ENCODE assay signal across 24 cellular contexts in the genomic region with DNA sequence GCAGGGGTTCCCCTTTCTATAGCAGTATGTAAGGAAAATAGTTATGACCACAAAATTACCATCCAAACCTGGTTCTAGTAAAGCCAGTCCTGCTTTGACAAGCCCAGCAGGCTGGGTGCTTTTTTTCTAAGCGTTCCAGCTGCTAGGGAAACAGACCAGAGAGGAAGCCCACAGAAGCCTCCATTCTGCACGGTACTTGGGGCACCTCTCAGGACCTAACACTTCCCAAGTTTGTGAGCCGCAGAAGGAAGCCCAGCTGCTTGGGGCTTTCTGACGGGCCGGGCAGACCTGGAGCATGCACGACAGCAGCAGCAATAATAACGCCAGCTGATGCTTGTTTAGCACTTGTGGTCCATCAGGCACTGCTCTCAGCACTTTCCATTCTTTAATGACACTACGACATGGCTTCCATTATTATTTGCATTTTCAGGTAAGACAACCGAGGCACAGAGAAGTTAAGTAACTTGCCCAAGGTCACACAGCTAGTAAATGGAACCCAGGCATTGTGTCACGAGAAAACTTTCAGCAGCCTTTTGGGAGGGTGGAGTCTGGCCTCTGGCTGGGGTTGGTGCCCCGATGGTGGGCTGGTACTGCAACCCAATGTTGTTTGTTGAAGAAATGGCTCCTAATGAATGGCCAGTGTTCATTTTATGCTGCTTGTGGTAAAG. TPM values are rescaled to one million over a fixed set of nuclear protein-coding genes. Genes with fewer than 3 reads are reported as not detected.
"Had no signal": no experiment of that assay in that cellular context is flagged by ENCODE, and none has a peak within 500 bp of the region (broad histone marks: within the 10 kb centered on the region; RNA-seq: fewer than 3 reads in every experiment).

No MANE protein-coding gene starts in this region.

- ATAC-seq: effector memory CD8-positive, alpha-beta T cell; left cardiac atrium; lower lobe of right lung; natural killer cell treated with Interleukin-12 subunit alpha and Interleukin-12 subunit beta and Interleukin-15 and Interleukin-18, amount 100 ng/mL, for 72 hours; psoas muscle; sciatic nerve; stimulated activated memory B cell treated with anti-CD40 and anti-IgM and Interleukin-4, amounts not matched to agents 10 μg/mL and 1 μg/mL and 100 μg/mL, for 72 hours; stimulated activated naive CD8-positive, alpha-beta T cell treated with anti-CD3 and anti-CD28 coated beads, Interleukin-15, amount 100 ng/mL, for 72 hours; upper lobe of right lung had no signal

- DNase-seq: effector memory CD8-positive, alpha-beta T cell; esophagus squamous epithelium; foreskin fibroblast; kidney; left cardiac atrium; left ventricle myocardium inferior; lower lobe of right lung; mesenchymal stem cell; midbrain; psoas muscle; retina; spleen; stimulated activated CD4-positive, alpha-beta T cell treated with anti-CD3 and anti-CD28 coated beads, Interleukin-15, amount 100 ng/mL, for 24 hours; stimulated activated CD4-positive, alpha-beta T cell treated with anti-CD3 and anti-CD28 coated beads, Interleukin-1b, Interleukin-23, amount 100 ng/mL, for 48 hours; stimulated activated CD4-positive, alpha-beta T cell treated with anti-CD3 and anti-CD28 coated beads, Interleukin-4, amount 100 ng/mL, for 24 hours; stimulated activated naive CD8-positive, alpha-beta T cell treated with anti-CD3 and anti-CD28 coated beads, Interleukin-15, amount 100 ng/mL, for 72 hours; testis; upper lobe of right lung had no signal

- H3K36me3 ChIP-seq: esophagus squamous epithelium, left ventricle myocardium inferior, lower lobe of right lung, spleen, tibial nerve, upper lobe of right lung, vagina had no signal

- H3K4me3 Mint-ChIP-seq: dendritic cell treated with granulocyte-macrophage colony-stimulating factor and Interleukin-4, amounts not matched to agents 40 ng/mL and 50 ng/mL, for 4 days; effector memory CD8-positive, alpha-beta T cell; natural killer cell treated with Interleukin-12 subunit alpha and Interleukin-12 subunit beta and Interleukin-15 and Interleukin-18, amount 100 ng/mL, for 72 hours; stimulated activated memory B cell treated with anti-CD40 and anti-IgM and Interleukin-4, amounts not matched to agents 10 μg/mL and 1 μg/mL and 100 μg/mL, for 72 hours; stimulated activated naive CD8-positive, alpha-beta T cell treated with anti-CD3 and anti-CD28 coated beads, Interleukin-15, amount 100 ng/mL, for 72 hours had no signal

- H3K9me3 Mint-ChIP-seq: effector memory CD8-positive, alpha-beta T cell; natural killer cell treated with Interleukin-12 subunit alpha and Interleukin-12 subunit beta and Interleukin-15 and Interleukin-18, amount 100 ng/mL, for 72 hours; stimulated activated memory B cell treated with anti-CD40 and anti-IgM and Interleukin-4, amounts not matched to agents 10 μg/mL and 1 μg/mL and 100 μg/mL, for 72 hours; stimulated activated naive CD8-positive, alpha-beta T cell treated with anti-CD3 and anti-CD28 coated beads, Interleukin-15, amount 100 ng/mL, for 72 hours had no signal

- H3K4me3 ChIP-seq: esophagus squamous epithelium, left ventricle myocardium inferior, lower lobe of right lung, psoas muscle, spleen, testis, tibial nerve, upper lobe of right lung, vagina had no signal

- FAIRE-seq: kidney had no signal

- H3K27me3 ChIP-seq: testis had no signal

- H3K36me3 Mint-ChIP-seq: natural killer cell treated with Interleukin-12 subunit alpha and Interleukin-12 subunit beta and Interleukin-15 and Interleukin-18, amount 100 ng/mL, for 72 hours; stimulated activated memory B cell treated with anti-CD40 and anti-IgM and Interleukin-4, amounts not matched to agents 10 μg/mL and 1 μg/mL and 100 μg/mL, for 72 hours had no signal

- H3K27ac Mint-ChIP-seq: dendritic cell treated with granulocyte-macrophage colony-stimulating factor and Interleukin-4, amounts not matched to agents 40 ng/mL and 50 ng/mL, for 4 days; effector memory CD8-positive, alpha-beta T cell; natural killer cell treated with Interleukin-12 subunit alpha and Interleukin-12 subunit beta and Interleukin-15 and Interleukin-18, amount 100 ng/mL, for 72 hours; stimulated activated memory B cell treated with anti-CD40 and anti-IgM and Interleukin-4, amounts not matched to agents 10 μg/mL and 1 μg/mL and 100 μg/mL, for 72 hours had no signal

- H3K27ac ChIP-seq: esophagus squamous epithelium, left ventricle myocardium inferior, lower lobe of right lung, psoas muscle, spleen, testis, tibial nerve, upper lobe of right lung, vagina had no signal

- H3K9me3 ChIP-seq: esophagus squamous epithelium, left ventricle myocardium inferior, lower lobe of right lung, psoas muscle, spleen, testis, tibial nerve, upper lobe of right lung, vagina had no signal

RNA-seq across cellular contexts. Expression of gene LMX1B, which starts 15.4 kb away (rescaled TPM):
- total RNA-seq: natural killer cell treated with Interleukin-12 subunit alpha and Interleukin-12 subunit beta and Interleukin-15 and Interleukin-18, amount 100 ng/mL, for 72 hours; vagina had no signal
